ENCODE assay signal across 11 cellular contexts in the genomic region with DNA sequence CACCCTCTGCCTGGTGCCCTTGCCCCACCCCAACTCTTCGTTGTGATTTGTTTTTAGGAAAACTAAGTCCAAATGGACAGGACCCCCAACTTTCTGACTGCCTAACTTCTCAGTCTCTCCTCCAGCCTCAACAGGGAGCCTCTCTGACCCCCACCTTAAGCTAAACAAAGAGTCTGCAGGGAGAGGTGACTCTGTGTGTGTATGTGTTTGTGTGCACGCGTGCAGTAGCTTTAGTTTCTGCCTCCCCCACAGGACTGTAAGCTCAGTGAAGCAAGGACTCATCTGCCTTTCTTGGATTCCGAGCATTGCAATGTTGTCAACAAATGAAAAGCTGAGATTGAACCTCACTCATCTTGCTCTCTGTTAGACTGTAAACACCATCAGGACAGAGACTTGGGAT. TPM values are rescaled to one million over a fixed set of nuclear protein-coding genes. Genes with fewer than 3 reads are reported as not detected.
DNase-seq lines count a peak whose midpoint lies in the region; ATAC-seq and TF ChIP-seq lines count a peak whose summit lies in the region.
"Had no signal": no experiment of that assay in that cellular context is flagged by ENCODE, and none has a peak within 500 bp of the region (broad histone marks: within the 10 kb centered on the region; RNA-seq: fewer than 3 reads in every experiment).

No MANE protein-coding gene starts in this region.

- H2AFZ ChIP-seq in GM23338: no peak overlapping the region

- no peak overlapping the region for H3K4me2 ChIP-seq in GM23338

- H3K36me3 Mint-ChIP-seq in GM23338 (ENCODE audit: low read depth) (no peaks in the 10 kb centered on the region), nephron progenitor cell (ENCODE audit: low read depth) (peaks cover 20% of the 10 kb centered on the region)
- H3K36me3 Mint-ChIP-seq in dendritic cell treated with granulocyte-macrophage colony-stimulating factor and Interleukin-4, amounts not matched to agents 40 ng/mL and 50 ng/mL, for 4 days (ENCODE audit: low read depth): peaks cover 63% of the 10 kb centered on the region

- no peak for DNase-seq in GM23338 (ENCODE audit: low spot score)
- no peak for DNase-seq in nephron progenitor cell
- no peak for DNase-seq in NCI-H2081 (lab: John Stamatoyannopoulos, UW)
- no peak for DNase-seq in SKM-1 treated with dmso at 0.1 percent for 144 hours (lab: John Stamatoyannopoulos, UW; ENCODE audit: unreplicated experiment)
- DNase-seq in BE2C: no peak
- DNase-seq: NCI-H2029 treated with DMSO at 0.1 percent for 48 hours had no signal

- H3K4me1 Mint-ChIP-seq in GM23338: peaks cover 4% of the 10 kb centered on the region; the same call in 1 of the 3 replicates
- H3K4me1 Mint-ChIP-seq in dendritic cell treated with granulocyte-macrophage colony-stimulating factor and Interleukin-4, amounts not matched to agents 40 ng/mL and 50 ng/mL, for 4 days (ENCODE audit: low read depth): peaks cover 71% of the 10 kb centered on the region
- peaks cover 33% of the 10 kb centered on the region for H3K4me1 Mint-ChIP-seq in nephron progenitor cell

- H3K79me2 ChIP-seq in GM23338 (replicated peaks; ENCODE audit: insufficient read depth): no peaks in the 10 kb centered on the region

- H3K4me3 Mint-ChIP-seq in GM23338 (no peak overlapping the region), nephron progenitor cell (peak overlapping the region; percentile 49)
- H3K4me3 Mint-ChIP-seq in dendritic cell treated with granulocyte-macrophage colony-stimulating factor and Interleukin-4, amounts not matched to agents 40 ng/mL and 50 ng/mL, for 4 days: no peak overlapping the region
- H3K4me3 Mint-ChIP-seq: memory B cell had no signal

- H3K9me3 Mint-ChIP-seq in GM23338 (no peaks in the 10 kb centered on the region), nephron progenitor cell (no peaks in the 10 kb centered on the region)
- H3K9me3 Mint-ChIP-seq in dendritic cell treated with granulocyte-macrophage colony-stimulating factor and Interleukin-4, amounts not matched to agents 40 ng/mL and 50 ng/mL, for 4 days: no peaks in the 10 kb centered on the region
- H3K9me3 Mint-ChIP-seq: memory B cell had no signal

- H3K27me3 ChIP-seq in GM23338 (ENCODE audit: insufficient read depth) (no peaks in the 10 kb centered on the region), BE2C (no peaks in the 10 kb centered on the region)
- H3K27me3 ChIP-seq: adrenal gland, thyroid gland had no signal

- no peaks in the 10 kb centered on the region for H3K9me3 ChIP-seq in BE2C
- H3K9me3 ChIP-seq: adrenal gland, thyroid gland had no signal

- ATAC-seq in GM23338: no peak
- ATAC-seq: activated CD4-positive, CD25-positive, alpha-beta regulatory T cell treated with anti-CD3 and anti-CD28 coated beads, Interleukin-2, amount 50 U/mL, for 24 hours had no signal

- H3K4me3 ChIP-seq in GM23338: no peak overlapping the region
- no peak overlapping the region for H3K4me3 ChIP-seq in BE2C (ENCODE audit: low read depth, low read length)
- H3K4me3 ChIP-seq: adrenal gland, thyroid gland had no signal

- intact Hi-C loops in dendritic cell treated with granulocyte-macrophage colony-stimulating factor and Interleukin-4, amounts not matched to agents 40 ng/mL and 50 ng/mL, for 4 days (cut with micrococcal nuclease): loop anchor here (1.0 to 10.0 kb wide), 2 partner anchors 8 to 62 kb away; a partner anchor contains a TSS

- H3K9me2 ChIP-seq in GM23338 (ENCODE audit: insufficient read depth): no peaks in the 10 kb centered on the region

- H3K36me3 ChIP-seq in GM23338 (ENCODE audit: insufficient read depth): no peaks in the 10 kb centered on the region
- H3K36me3 ChIP-seq in BE2C: peaks cover 8% of the 10 kb centered on the region

- no peak for TF ChIP-seq CTCF in GM23338 (conservative IDR thresholded peaks at IDR 0.05; ENCODE audit: low read depth in 2 of 2)
- TF ChIP-seq CTCF in nephron progenitor cell (IDR thresholded peaks at IDR 0.05): no peak
- no peak for TF ChIP-seq CTCF in BE2C (IDR thresholded peaks at IDR 0.05; ENCODE audit: low read depth, low read length)

- H3K27ac Mint-ChIP-seq in GM23338: 0 out of 2 replicates have a peak overlapping the region, but pooled peaks have one; percentile 20
- H3K27ac Mint-ChIP-seq in dendritic cell treated with granulocyte-macrophage colony-stimulating factor and Interleukin-4, amounts not matched to agents 40 ng/mL and 50 ng/mL, for 4 days: peak overlapping the region; percentile 84
- peak overlapping the region; percentile 94 for H3K27ac Mint-ChIP-seq in nephron progenitor cell
- H3K27ac Mint-ChIP-seq: memory B cell had no signal

- H3K27me3 Mint-ChIP-seq in GM23338 (ENCODE audit: insufficient read depth, low read depth, poor library complexity): peaks cover 4% of the 10 kb centered on the region
- no peaks in the 10 kb centered on the region for H3K27me3 Mint-ChIP-seq in dendritic cell treated with granulocyte-macrophage colony-stimulating factor and Interleukin-4, amounts not matched to agents 40 ng/mL and 50 ng/mL, for 4 days
- H3K27me3 Mint-ChIP-seq in nephron progenitor cell (ENCODE audit: low read depth, poor library complexity): no peaks in the 10 kb centered on the region
- H3K27me3 Mint-ChIP-seq: memory B cell had no signal

- H3F3A ChIP-seq in GM23338 (replicated peaks; ENCODE audit: low read depth): no peaks in the 10 kb centered on the region

- no peaks in the 10 kb centered on the region for H4K20me1 ChIP-seq in GM23338 (replicated peaks; ENCODE audit: insufficient read depth)

- H3K4me1 ChIP-seq in GM23338 (ENCODE audit: insufficient read depth): no peaks in the 10 kb centered on the region
- H3K4me1 ChIP-seq in BE2C: peaks cover 13% of the 10 kb centered on the region

- H3K27ac ChIP-seq in GM23338 (ENCODE audit: low read depth): no peak overlapping the region

TF ChIP-seq in GM23338, 12 proteins besides CTCF, POLR2A, EP300 and RAD21 (continues in another document):
- TF ChIP-seq JUNB (IDR thresholded peaks at IDR 0.05; ENCODE audit: unreplicated experiment) (no peak), POLR2AphosphoS5 (IDR thresholded peaks at IDR 0.05; ENCODE audit: low read depth) (no peak), ZNF114 (CRISPR knock-in tag; IDR thresholded peaks at IDR 0.05) (no peak), NANOG (IDR thresholded peaks at IDR 0.05; ENCODE audit: borderline replicate concordance) (no peak), CREB1 (CRISPR knock-in tag; IDR thresholded peaks at IDR 0.05; ENCODE audit: low read depth) (no peak), EZH2phosphoT487 (IDR thresholded peaks at IDR 0.05; ENCODE audit: unreplicated experiment) (no peak), STAT1 (IDR thresholded peaks at IDR 0.05; ENCODE audit: unreplicated experiment) (no peak)
- TF ChIP-seq, protein P1, sequence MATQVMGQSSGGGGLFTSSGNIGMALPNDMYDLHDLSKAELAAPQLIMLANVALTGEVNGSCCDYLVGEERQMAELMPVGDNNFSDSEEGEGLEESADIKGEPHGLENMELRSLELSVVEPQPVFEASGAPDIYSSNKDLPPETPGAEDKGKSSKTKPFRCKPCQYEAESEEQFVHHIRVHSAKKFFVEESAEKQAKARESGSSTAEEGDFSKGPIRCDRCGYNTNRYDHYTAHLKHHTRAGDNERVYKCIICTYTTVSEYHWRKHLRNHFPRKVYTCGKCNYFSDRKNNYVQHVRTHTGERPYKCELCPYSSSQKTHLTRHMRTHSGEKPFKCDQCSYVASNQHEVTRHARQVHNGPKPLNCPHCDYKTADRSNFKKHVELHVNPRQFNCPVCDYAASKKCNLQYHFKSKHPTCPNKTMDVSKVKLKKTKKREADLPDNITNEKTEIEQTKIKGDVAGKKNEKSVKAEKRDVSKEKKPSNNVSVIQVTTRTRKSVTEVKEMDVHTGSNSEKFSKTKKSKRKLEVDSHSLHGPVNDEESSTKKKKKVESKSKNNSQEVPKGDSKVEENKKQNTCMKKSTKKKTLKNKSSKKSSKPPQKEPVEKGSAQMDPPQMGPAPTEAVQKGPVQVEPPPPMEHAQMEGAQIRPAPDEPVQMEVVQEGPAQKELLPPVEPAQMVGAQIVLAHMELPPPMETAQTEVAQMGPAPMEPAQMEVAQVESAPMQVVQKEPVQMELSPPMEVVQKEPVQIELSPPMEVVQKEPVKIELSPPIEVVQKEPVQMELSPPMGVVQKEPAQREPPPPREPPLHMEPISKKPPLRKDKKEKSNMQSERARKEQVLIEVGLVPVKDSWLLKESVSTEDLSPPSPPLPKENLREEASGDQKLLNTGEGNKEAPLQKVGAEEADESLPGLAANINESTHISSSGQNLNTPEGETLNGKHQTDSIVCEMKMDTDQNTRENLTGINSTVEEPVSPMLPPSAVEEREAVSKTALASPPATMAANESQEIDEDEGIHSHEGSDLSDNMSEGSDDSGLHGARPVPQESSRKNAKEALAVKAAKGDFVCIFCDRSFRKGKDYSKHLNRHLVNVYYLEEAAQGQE (IDR thresholded peaks at IDR 0.05; ENCODE audit: unreplicated experiment): no peak
- TF ChIP-seq, protein P2, sequence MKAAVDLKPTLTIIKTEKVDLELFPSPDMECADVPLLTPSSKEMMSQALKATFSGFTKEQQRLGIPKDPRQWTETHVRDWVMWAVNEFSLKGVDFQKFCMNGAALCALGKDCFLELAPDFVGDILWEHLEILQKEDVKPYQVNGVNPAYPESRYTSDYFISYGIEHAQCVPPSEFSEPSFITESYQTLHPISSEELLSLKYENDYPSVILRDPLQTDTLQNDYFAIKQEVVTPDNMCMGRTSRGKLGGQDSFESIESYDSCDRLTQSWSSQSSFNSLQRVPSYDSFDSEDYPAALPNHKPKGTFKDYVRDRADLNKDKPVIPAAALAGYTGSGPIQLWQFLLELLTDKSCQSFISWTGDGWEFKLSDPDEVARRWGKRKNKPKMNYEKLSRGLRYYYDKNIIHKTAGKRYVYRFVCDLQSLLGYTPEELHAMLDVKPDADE (IDR thresholded peaks at IDR 0.05): no peak

RNA-seq across cellular contexts. Expression of a gene that starts 7.9 kb away (rescaled TPM):
- 8.2 and 10.2 TPM in 2 replicates for total RNA-seq in GM23338 (2014; rRNA removed; shearing (Covaris generic))
- 20.8 and 22.9 TPM in 2 replicates for polyA plus RNA-seq in GM23338 (2016; fragmentation: Nextera tagmentation; extraction: Ambion mirVana)
- polyA plus RNA-seq in BE2C (2012; ENCODE audit: insufficient read depth, insufficient read length, low read depth): 26.5 TPM

RNA-seq across cellular contexts. Expression of a gene that starts 8.1 kb away (rescaled TPM):
- total RNA-seq in GM23338 (2014; rRNA removed; shearing (Covaris generic)): 37.2 and 38.1 TPM in 2 replicates
- polyA plus RNA-seq in GM23338 (2016; fragmentation: Nextera tagmentation; extraction: Ambion mirVana): 13.0 and 17.1 TPM in 2 replicates
- 155 TPM for polyA plus RNA-seq in BE2C (2012; ENCODE audit: insufficient read depth, insufficient read length, low read depth)

RNA-seq across cellular contexts. Expression of a gene that starts 50.5 kb away (rescaled TPM):
- total RNA-seq in GM23338 (2014; rRNA removed; shearing (Covaris generic)): 97.6 and 104 TPM in 2 replicates
- 39.5 and 40.7 TPM in 2 replicates for polyA plus RNA-seq in GM23338 (2016; fragmentation: Nextera tagmentation; extraction: Ambion mirVana)
- polyA plus RNA-seq in BE2C (2012; ENCODE audit: insufficient read depth, insufficient read length, low read depth): 51.2 TPM

Comparison
In these comparisons a context has a peak if more than half of its experiments do, and no peak if none do; other contexts are left out.
1. H3K27ac Mint-ChIP-seq: peak in every context shown above with its lines; median percentile 94 in nephron progenitor cell; 84 in dendritic cell treated with granulocyte-macrophage colony-stimulating factor and Interleukin-4, amounts not matched to agents 40 ng/mL and 50 ng/mL, for 4 days; 20 in GM23338.